In the genomic region with DNA sequence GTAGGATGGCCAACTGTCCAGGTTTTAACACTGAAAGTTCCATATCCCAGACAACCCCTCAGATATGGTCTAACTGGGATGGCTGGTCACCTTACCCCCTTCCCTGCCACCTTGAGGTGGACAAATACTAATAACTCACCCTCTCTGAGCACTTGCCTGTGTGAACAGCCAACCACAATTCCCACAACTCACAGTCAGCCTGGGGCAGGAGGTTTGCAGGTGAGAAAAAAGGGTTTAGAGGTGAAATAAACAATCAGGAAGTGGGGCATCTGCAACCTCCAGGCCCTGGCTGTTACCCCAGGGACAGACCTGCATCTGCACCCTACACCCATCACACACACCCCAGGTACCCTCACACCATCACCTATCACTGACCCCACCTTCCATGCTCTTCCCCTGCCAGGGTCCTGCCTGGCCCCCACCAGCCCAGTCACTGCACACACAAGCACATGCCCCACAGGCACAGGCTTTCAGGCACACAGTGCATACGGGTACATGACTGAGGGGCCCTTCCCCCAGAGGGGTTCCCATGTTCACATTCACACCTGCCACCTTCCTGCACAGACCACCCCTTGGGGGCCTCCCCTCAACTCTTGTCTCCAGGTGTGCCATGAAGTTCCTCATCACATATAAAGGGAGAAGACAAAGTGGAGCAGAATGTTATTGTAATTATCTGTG, we compare ENCODE assay signal across 24 cellular contexts.
DNase-seq lines count a peak whose midpoint lies in the region; ATAC-seq, FAIRE-seq and TF ChIP-seq lines count a peak whose summit lies in the region.
"Had no signal": no experiment of that assay in that cellular context is flagged by ENCODE, and none has a peak within 500 bp of the region (broad histone marks: within the 10 kb centered on the region; RNA-seq: fewer than 3 reads in every experiment).

No MANE protein-coding gene starts in this region.

- H3K27me3 Mint-ChIP-seq in central memory CD8-positive, alpha-beta T cell: peaks cover 34% of the 10 kb centered on the region
- H3K27me3 Mint-ChIP-seq in endodermal cell (ENCODE audit: insufficient read depth): no peaks in the 10 kb centered on the region
- H3K27me3 Mint-ChIP-seq in natural killer cell treated with Interleukin-12 subunit alpha and Interleukin-12 subunit beta and Interleukin-15 and Interleukin-18, amount 100 ng/mL, for 72 hours: peaks cover 0 to 8% of the 10 kb centered on the region in 2 donors

- H3K27ac Mint-ChIP-seq in central memory CD8-positive, alpha-beta T cell (ENCODE audit: low read depth): peak overlapping the region; percentile 3
- no peak overlapping the region for H3K27ac Mint-ChIP-seq in endodermal cell
- peak overlapping the region in 1 of 2 donors; percentile 32 for H3K27ac Mint-ChIP-seq in natural killer cell treated with Interleukin-12 subunit alpha and Interleukin-12 subunit beta and Interleukin-15 and Interleukin-18, amount 100 ng/mL, for 72 hours
- peak overlapping the region; percentile 30 for H3K27ac Mint-ChIP-seq in stimulated activated effector memory CD8-positive, alpha-beta T cell treated with anti-CD3 and anti-CD28 coated beads, Interleukin-12 subunit alpha, Interleukin-12 subunit beta, amount 100 ng/mL, for 72 hours
- H3K27ac Mint-ChIP-seq: CD4-positive, alpha-beta memory T cell had no signal

- no peaks in the 10 kb centered on the region for H3K36me3 ChIP-seq in endodermal cell (ENCODE audit: control insufficient read depth, insufficient read depth, low read length)
- H3K36me3 ChIP-seq: SJSA1 had no signal

- no peak for TF ChIP-seq CTCF in endodermal cell (conservative IDR thresholded peaks at IDR 0.05)

- H3K4me1 Mint-ChIP-seq in central memory CD8-positive, alpha-beta T cell: peaks cover 33% of the 10 kb centered on the region
- peaks cover 13% of the 10 kb centered on the region for H3K4me1 Mint-ChIP-seq in endodermal cell
- peaks cover 25 to 32% of the 10 kb centered on the region in 2 donors for H3K4me1 Mint-ChIP-seq in natural killer cell treated with Interleukin-12 subunit alpha and Interleukin-12 subunit beta and Interleukin-15 and Interleukin-18, amount 100 ng/mL, for 72 hours (ENCODE audit: low read depth in 2 of 2)
- peaks cover 63% of the 10 kb centered on the region for H3K4me1 Mint-ChIP-seq in stimulated activated effector memory CD8-positive, alpha-beta T cell treated with anti-CD3 and anti-CD28 coated beads, Interleukin-12 subunit alpha, Interleukin-12 subunit beta, amount 100 ng/mL, for 72 hours

- ATAC-seq in central memory CD8-positive, alpha-beta T cell (replicated peaks; ENCODE audit: extremely low read depth, poor library complexity, severe bottlenecking): peak; percentile 36
- peak; percentile 15 to 35 for ATAC-seq in natural killer cell treated with Interleukin-12 subunit alpha and Interleukin-12 subunit beta and Interleukin-15 and Interleukin-18, amount 100 ng/mL, for 72 hours
- peak; percentile 58 for ATAC-seq in stimulated activated effector memory CD8-positive, alpha-beta T cell treated with anti-CD3 and anti-CD28 coated beads, Interleukin-12 subunit alpha, Interleukin-12 subunit beta, amount 100 ng/mL, for 72 hours
- ATAC-seq: HCT116, Right ventricle myocardium inferior had no signal

- H3K9ac ChIP-seq in endodermal cell (ENCODE audit: extremely low read depth, low read length, poor library complexity, severe bottlenecking): no peak overlapping the region
- H3K9ac ChIP-seq: BLaER1 treated with 17β-estradiol and CSF1 and Interleukin-3, amounts not matched to agents 10 nM and 100 nM; GM23248 had no signal

- H3K4me3 Mint-ChIP-seq in central memory CD8-positive, alpha-beta T cell: peak overlapping the region; percentile 33
- no peak overlapping the region for H3K4me3 Mint-ChIP-seq in endodermal cell
- peak overlapping the region; percentile 47 for H3K4me3 Mint-ChIP-seq in natural killer cell treated with Interleukin-12 subunit alpha and Interleukin-12 subunit beta and Interleukin-15 and Interleukin-18, amount 100 ng/mL, for 72 hours
- peak overlapping the region; percentile 38 for H3K4me3 Mint-ChIP-seq in stimulated activated effector memory CD8-positive, alpha-beta T cell treated with anti-CD3 and anti-CD28 coated beads, Interleukin-12 subunit alpha, Interleukin-12 subunit beta, amount 100 ng/mL, for 72 hours
- H3K4me3 Mint-ChIP-seq: CD4-positive, alpha-beta memory T cell had no signal

- no peak overlapping the region for H3K4me3 ChIP-seq in endodermal cell (ENCODE audit: low read length)
- H3K4me3 ChIP-seq: GM23248, SJSA1 had no signal

- 88% methylated on average over 1 of the region's 1 CpG; no CpG with 5 or more reads in 1 of the 2 experiments for WGBS in endodermal cell (ENCODE audit: insufficient coverage in 1 of 2, insufficient read length in 1 of 2), 2 experiments

- no peak for FAIRE-seq in H54 (lab: Jason Lieb, UNC)
- FAIRE-seq: GM12891 had no signal

- H3K9me3 Mint-ChIP-seq in central memory CD8-positive, alpha-beta T cell: no peaks in the 10 kb centered on the region
- H3K9me3 Mint-ChIP-seq in endodermal cell: peaks cover 17% of the 10 kb centered on the region
- no peaks in the 10 kb centered on the region for H3K9me3 Mint-ChIP-seq in natural killer cell treated with Interleukin-12 subunit alpha and Interleukin-12 subunit beta and Interleukin-15 and Interleukin-18, amount 100 ng/mL, for 72 hours
- no peaks in the 10 kb centered on the region for H3K9me3 Mint-ChIP-seq in stimulated activated effector memory CD8-positive, alpha-beta T cell treated with anti-CD3 and anti-CD28 coated beads, Interleukin-12 subunit alpha, Interleukin-12 subunit beta, amount 100 ng/mL, for 72 hours
- H3K9me3 Mint-ChIP-seq: CD4-positive, alpha-beta memory T cell had no signal

- H3K27ac ChIP-seq in endodermal cell (ENCODE audit: low read depth, low read length): no peak overlapping the region
- H3K27ac ChIP-seq: BLaER1 treated with 17β-estradiol and CSF1 and Interleukin-3, amounts not matched to agents 10 nM and 100 nM; GM23248; SJSA1 had no signal

- H3K36me3 Mint-ChIP-seq in central memory CD8-positive, alpha-beta T cell (ENCODE audit: insufficient read depth): no peaks in the 10 kb centered on the region
- H3K36me3 Mint-ChIP-seq in endodermal cell (ENCODE audit: low read depth): no peaks in the 10 kb centered on the region
- H3K36me3 Mint-ChIP-seq in natural killer cell treated with Interleukin-12 subunit alpha and Interleukin-12 subunit beta and Interleukin-15 and Interleukin-18, amount 100 ng/mL, for 72 hours: no peaks in the 10 kb centered on the region
- no peaks in the 10 kb centered on the region for H3K36me3 Mint-ChIP-seq in stimulated activated effector memory CD8-positive, alpha-beta T cell treated with anti-CD3 and anti-CD28 coated beads, Interleukin-12 subunit alpha, Interleukin-12 subunit beta, amount 100 ng/mL, for 72 hours
- H3K36me3 Mint-ChIP-seq: CD4-positive, alpha-beta memory T cell had no signal

- no peaks in the 10 kb centered on the region for H3K27me3 ChIP-seq in endodermal cell (ENCODE audit: control insufficient read depth, insufficient read depth, low read length, poor library complexity, severe bottlenecking)
- H3K27me3 ChIP-seq: BLaER1 treated with 17β-estradiol and CSF1 and Interleukin-3, amounts not matched to agents 10 nM and 100 nM; SJSA1 had no signal

- TF ChIP-seq POLR2A in H54 (IDR thresholded peaks at IDR 0.05; ENCODE audit: low read depth, low read length): no peak

- DNase-seq in central memory CD8-positive, alpha-beta T cell (ENCODE audit: low spot score in 2 of 2): no peak
- DNase-seq in endodermal cell: peak; percentile 23
- DNase-seq in natural killer cell treated with Interleukin-12 subunit alpha and Interleukin-12 subunit beta and Interleukin-15 and Interleukin-18, amount 100 ng/mL, for 72 hours (ENCODE audit: low spot score): peak; percentile 32
- DNase-seq in stimulated activated effector memory CD8-positive, alpha-beta T cell treated with anti-CD3 and anti-CD28 coated beads, Interleukin-12 subunit alpha, Interleukin-12 subunit beta, amount 100 ng/mL, for 72 hours (ENCODE audit: low spot score in 2 of 2): no peak
- DNase-seq in H54 (ENCODE audit: insufficient read length, low spot score): no peak
- no peak for DNase-seq in NCI-H2171 treated with DMSO at 0.1 percent for 48 hours (lab: John Stamatoyannopoulos, UW)
- DNase-seq in dermis blood vessel endothelial cell: no peak
- no peak for DNase-seq in activated CD4-positive, alpha-beta T cell treated with anti-CD3 and anti-CD28 coated beads, Interleukin-2, amount 50 U/mL, for 48 hours
- DNase-seq: ACHN; Calu3; CD4-positive, alpha-beta memory T cell; DMS153; GM23248; Kasumi-1; NCI-H1694; NCI-H2081; NCI-H2171; NCI-H446; NCI-H526 had no signal

- H3K9me3 ChIP-seq in endodermal cell (ENCODE audit: control insufficient read depth, low read length): peaks cover 27% of the 10 kb centered on the region
- H3K9me3 ChIP-seq: SJSA1 had no signal

- H3K4me1 ChIP-seq in endodermal cell (ENCODE audit: control insufficient read depth, insufficient read depth, low read length): no peaks in the 10 kb centered on the region
- H3K4me1 ChIP-seq: SJSA1 had no signal

Comparison
In these comparisons a context has a peak if more than half of its experiments do, and no peak if none do; other contexts are left out.
1. DNase-seq: peak in endodermal cell (single experiment) and natural killer cell treated with Interleukin-12 subunit alpha and Interleukin-12 subunit beta and Interleukin-15 and Interleukin-18, amount 100 ng/mL, for 72 hours (single experiment); none in central memory CD8-positive, alpha-beta T cell (0 of 2), stimulated activated effector memory CD8-positive, alpha-beta T cell treated with anti-CD3 and anti-CD28 coated beads, Interleukin-12 subunit alpha, Interleukin-12 subunit beta, amount 100 ng/mL, for 72 hours (0 of 2), H54 (single experiment), NCI-H2171 treated with DMSO at 0.1 percent for 48 hours (single experiment), dermis blood vessel endothelial cell (single experiment) and activated CD4-positive, alpha-beta T cell treated with anti-CD3 and anti-CD28 coated beads, Interleukin-2, amount 50 U/mL, for 48 hours (0 of 2).
2. Peak in every context shown above with its lines, with median percentiles within 50 percentile points of each other: ATAC-seq.